Comparison of ENCODE assay signal across 25 cellular contexts in genomic region chr6:13045676-13046075, GRCh38.
"Had no signal": no experiment of that assay in that cellular context is flagged by ENCODE, and none has a peak within 500 bp of the region (broad histone marks: within the 10 kb centered on the region; RNA-seq: fewer than 3 reads in every experiment).

No MANE protein-coding gene starts in this region.

- ATAC-seq: effector memory CD8-positive, alpha-beta T cell; foreskin keratinocyte; left lung; natural killer cell; right cardiac atrium; stimulated activated naive B cell treated with anti-CD40 and anti-IgM and Interleukin-4, amounts not matched to agents 10 μg/mL and 1 μg/mL and 100 μg/mL, for 72 hours had no signal

- H3K9me3 ChIP-seq: colonic mucosa, left lung, suprapubic skin, tibial artery had no signal

- DNase-seq: activated CD4-positive, alpha-beta memory T cell treated with anti-CD3 and anti-CD28 coated beads for 36 hours; activated CD4-positive, alpha-beta T cell treated with anti-CD3 and anti-CD28 coated beads, Interleukin-2, amount 10 ng/mL, durations not matched to agents 24 days and 14 days; activated CD4-positive, CD25-positive, alpha-beta regulatory T cell treated with anti-CD3 and anti-CD28 coated beads, Interleukin-2, amount 50 U/mL, for 72 hours; activated CD8-positive, alpha-beta memory T cell treated with anti-CD3 and anti-CD28 coated beads, Interleukin-2, amount 50 U/mL, for 4 hours; activated effector memory CD4-positive, alpha-beta T cell treated with anti-CD3 and anti-CD28 coated beads, Interleukin-2, amount 50 U/mL, for 16 hours; activated naive CD4-positive, alpha-beta T cell treated with anti-CD3 and anti-CD28 coated beads, Interleukin-2, amount 10 ng/mL, durations not matched to agents 7 days and 5 days; activated T-cell treated with anti-CD3 and anti-CD28 coated beads, Interleukin-2, amount 50 U/mL, for 1 hour; amniotic stem cell; colonic mucosa; dorsolateral prefrontal cortex; effector memory CD8-positive, alpha-beta T cell; foreskin keratinocyte; left lung; mesendoderm; natural killer cell; posterior cingulate gyrus; stimulated activated CD4-positive, alpha-beta T cell treated with anti-CD3 and anti-CD28 coated beads, Interleukin-15, amount 100 ng/mL, for 24 hours; stimulated activated CD4-positive, alpha-beta T cell treated with anti-CD3 and anti-CD28 coated beads, Interleukin-2, amount 100 ng/mL, for 24 hours; stimulated activated naive B cell treated with anti-CD40 and anti-IgM and Interleukin-4, amounts not matched to agents 10 μg/mL and 1 μg/mL and 100 μg/mL, for 72 hours; T-helper 2 cell; tibial artery had no signal

- H3K9me3 Mint-ChIP-seq: activated CD4-positive, alpha-beta memory T cell treated with anti-CD3 and anti-CD28 coated beads for 36 hours; activated CD4-positive, alpha-beta T cell treated with anti-CD3 and anti-CD28 coated beads, Interleukin-2, amount 10 ng/mL, durations not matched to agents 24 days and 14 days; activated naive CD4-positive, alpha-beta T cell treated with anti-CD3 and anti-CD28 coated beads, Interleukin-2, amount 10 ng/mL, durations not matched to agents 7 days and 5 days; activated T-helper 1 cell treated with anti-CD3 and anti-CD28 coated beads, Interleukin-12 subunit alpha, Interleukin-12 subunit beta, Interleukin-2, Interleukin-4 antibody, amounts not matched to agents 30 ng/mL and 10 ng/mL and 1 ng/mL, durations not matched to agents 14 hours and 24 hours and 36 hours; effector memory CD8-positive, alpha-beta T cell; natural killer cell; stimulated activated naive B cell treated with anti-CD40 and anti-IgM and Interleukin-4, amounts not matched to agents 10 μg/mL and 1 μg/mL and 100 μg/mL, for 72 hours had no signal

- H3K27me3 ChIP-seq: colonic mucosa, dorsolateral prefrontal cortex, foreskin keratinocyte, left lung, suprapubic skin, tibial artery had no signal

- H3K4me1 Mint-ChIP-seq: activated naive CD4-positive, alpha-beta T cell treated with anti-CD3 and anti-CD28 coated beads, Interleukin-2, amount 10 ng/mL, durations not matched to agents 7 days and 5 days; natural killer cell; stimulated activated naive B cell treated with anti-CD40 and anti-IgM and Interleukin-4, amounts not matched to agents 10 μg/mL and 1 μg/mL and 100 μg/mL, for 72 hours had no signal

- H3K36me3 ChIP-seq: colonic mucosa, left lung, suprapubic skin, tibial artery had no signal

- H3K27ac ChIP-seq: colonic mucosa, dorsolateral prefrontal cortex, foreskin keratinocyte, left lung, tibial artery had no signal

- H3K27me3 Mint-ChIP-seq: stimulated activated naive B cell treated with anti-CD40 and anti-IgM and Interleukin-4, amounts not matched to agents 10 μg/mL and 1 μg/mL and 100 μg/mL, for 72 hours had no signal

- H3K4me3 Mint-ChIP-seq: activated CD4-positive, alpha-beta memory T cell treated with anti-CD3 and anti-CD28 coated beads for 36 hours; activated CD4-positive, alpha-beta T cell treated with anti-CD3 and anti-CD28 coated beads, Interleukin-2, amount 10 ng/mL, durations not matched to agents 24 days and 14 days; activated naive CD4-positive, alpha-beta T cell treated with anti-CD3 and anti-CD28 coated beads, Interleukin-2, amount 10 ng/mL, durations not matched to agents 7 days and 5 days; activated T-helper 1 cell treated with anti-CD3 and anti-CD28 coated beads, Interleukin-12 subunit alpha, Interleukin-12 subunit beta, Interleukin-2, Interleukin-4 antibody, amounts not matched to agents 30 ng/mL and 10 ng/mL and 1 ng/mL, durations not matched to agents 14 hours and 24 hours and 36 hours; effector memory CD8-positive, alpha-beta T cell; natural killer cell; stimulated activated naive B cell treated with anti-CD40 and anti-IgM and Interleukin-4, amounts not matched to agents 10 μg/mL and 1 μg/mL and 100 μg/mL, for 72 hours had no signal

- H3K27ac Mint-ChIP-seq: activated CD4-positive, alpha-beta memory T cell treated with anti-CD3 and anti-CD28 coated beads for 36 hours; activated CD4-positive, alpha-beta T cell treated with anti-CD3 and anti-CD28 coated beads, Interleukin-2, amount 10 ng/mL, durations not matched to agents 24 days and 14 days; activated naive CD4-positive, alpha-beta T cell treated with anti-CD3 and anti-CD28 coated beads, Interleukin-2, amount 10 ng/mL, durations not matched to agents 7 days and 5 days; activated T-helper 1 cell treated with anti-CD3 and anti-CD28 coated beads, Interleukin-12 subunit alpha, Interleukin-12 subunit beta, Interleukin-2, Interleukin-4 antibody, amounts not matched to agents 30 ng/mL and 10 ng/mL and 1 ng/mL, durations not matched to agents 14 hours and 24 hours and 36 hours; effector memory CD8-positive, alpha-beta T cell; natural killer cell; stimulated activated naive B cell treated with anti-CD40 and anti-IgM and Interleukin-4, amounts not matched to agents 10 μg/mL and 1 μg/mL and 100 μg/mL, for 72 hours had no signal

- H3K4me3 ChIP-seq: colonic mucosa, dorsolateral prefrontal cortex, left lung, lung, suprapubic skin, tibial artery had no signal

- H3K4me1 ChIP-seq: colonic mucosa, left lung had no signal
